In genomic region chr10:17387861-17388503, GRCh38 we compare ENCODE assay signal across 10 cellular contexts.
DNase-seq lines count a peak whose midpoint lies in the region; ATAC-seq and TF ChIP-seq lines count a peak whose summit lies in the region.
"Had no signal": no experiment of that assay in that cellular context is flagged by ENCODE, and none has a peak within 500 bp of the region (broad histone marks: within the 10 kb centered on the region; RNA-seq: fewer than 3 reads in every experiment).

No MANE protein-coding gene starts in this region.

- H3K36me3 ChIP-seq in RWPE2 (ENCODE audit: low read depth) = no peaks in the 10 kb centered on the region

- no peak overlapping the region for H3K4me3 ChIP-seq in RWPE2 (ENCODE audit: severe bottlenecking)

- no peak for TF ChIP-seq CTCF in C4-2B (conservative IDR thresholded peaks at IDR 0.05)
- no peak for TF ChIP-seq CTCF in RWPE2 (IDR thresholded peaks at IDR 0.05; ENCODE audit: poor library complexity, severe bottlenecking)

- H3K4me1 ChIP-seq in RWPE2 (ENCODE audit: insufficient read depth, poor library complexity, severe bottlenecking) = peaks cover 10% of the 10 kb centered on the region

- ATAC-seq in RWPE2 (ENCODE audit: low read depth) (peak; percentile 58), HG03108 (IDR thresholded peaks at IDR 0.05; ENCODE audit: unreplicated experiment) (no peak), HG03432 (IDR thresholded peaks at IDR 0.05; ENCODE audit: unreplicated experiment) (no peak), GM18520 (IDR thresholded peaks at IDR 0.05; ENCODE audit: unreplicated experiment) (no peak)
- ATAC-seq: left ventricle myocardium superior, right cardiac atrium had no signal

- H3K27ac ChIP-seq in C4-2B = peak overlapping the region; percentile 100
- no peak overlapping the region for H3K27ac ChIP-seq in RWPE2 (ENCODE audit: poor library complexity, severe bottlenecking)

- H3K27me3 ChIP-seq in RWPE2 (ENCODE audit: insufficient read depth, poor library complexity, severe bottlenecking) = no peaks in the 10 kb centered on the region

- no peaks in the 10 kb centered on the region for H3K9me3 ChIP-seq in RWPE2 (ENCODE audit: severe bottlenecking)

- DNase-seq in LoVo (ENCODE audit: low spot score) (peak; percentile 58), RWPE2 (ENCODE audit: low spot score) (no peak), hepatic stellate cell (ENCODE audit: low spot score) (peak; percentile 4), occipital lobe (lab: John Stamatoyannopoulos, UW) (no peak)
- DNase-seq: left ventricle myocardium superior, right cardiac atrium had no signal

Comparison
In these comparisons a context has a peak if more than half of its experiments do, and no peak if none do; other contexts are left out.
1. DNase-seq: peak in LoVo (single experiment) and hepatic stellate cell (single experiment); none in RWPE2 (single experiment) and occipital lobe (single experiment).